Comparison of ENCODE assay signal across 15 cellular contexts in the genomic region with DNA sequence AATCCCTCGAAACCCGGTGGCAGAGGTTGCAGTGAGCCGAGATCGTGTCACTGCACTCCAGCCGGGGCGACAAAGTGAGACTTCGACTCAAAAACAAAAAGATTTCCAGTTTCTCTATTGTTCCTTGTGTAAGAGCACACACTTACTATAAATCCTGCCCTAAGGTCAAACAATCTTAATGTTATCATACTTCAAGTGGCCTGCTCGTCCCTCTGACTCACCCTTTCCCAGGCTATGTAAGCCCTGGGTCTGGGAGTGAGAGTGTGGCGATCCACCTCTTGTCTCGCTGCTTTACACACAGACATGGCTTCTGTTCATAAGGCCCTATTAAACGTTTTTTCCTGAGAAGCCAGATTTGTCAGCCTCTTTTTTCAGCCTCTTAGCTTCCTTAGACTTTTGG. TPM values are rescaled to one million over a fixed set of nuclear protein-coding genes. Genes with fewer than 3 reads are reported as not detected.
DNase-seq lines count a peak whose midpoint lies in the region; ATAC-seq, FAIRE-seq and TF ChIP-seq lines count a peak whose summit lies in the region.
"Had no signal": no experiment of that assay in that cellular context is flagged by ENCODE, and none has a peak within 500 bp of the region (broad histone marks: within the 10 kb centered on the region; RNA-seq: fewer than 3 reads in every experiment).

No MANE protein-coding gene starts in this region.

- no peak for ATAC-seq in K562
- ATAC-seq in left lung = peak; percentile 65
- ATAC-seq in HG03565 (IDR thresholded peaks at IDR 0.05; ENCODE audit: unreplicated experiment) = no peak
- no peak for ATAC-seq in activated naive CD4-positive, alpha-beta T cell treated with anti-CD3 and anti-CD28 coated beads, Interleukin-2, amount 50 U/mL, for 72 hours
- no peak for ATAC-seq in HG03342 (IDR thresholded peaks at IDR 0.05; ENCODE audit: unreplicated experiment)
- ATAC-seq: gastroesophageal sphincter had no signal

- H3K27me3 ChIP-seq in K562 (ENCODE audit: control insufficient read depth in 2 of 2, insufficient read depth in 2 of 2, low read length in 2 of 2) (peaks cover 0 to 2% of the 10 kb centered on the region in 2 experiments; a peak in 2 of 5 replicates), left lung (no peaks in the 10 kb centered on the region)
- H3K27me3 ChIP-seq: gastroesophageal sphincter had no signal

- FAIRE-seq in K562 (lab: Jason Lieb, UNC) = no peak
- FAIRE-seq: colon had no signal

- H3K36me3 ChIP-seq in K562 (ENCODE audit: control insufficient read depth, insufficient read depth, low read length) = no peaks in the 10 kb centered on the region
- no peaks in the 10 kb centered on the region for H3K36me3 ChIP-seq in left lung
- H3K36me3 ChIP-seq: gastroesophageal sphincter had no signal

- TF ChIP-seq RAD21 in K562 (CRISPR knock-in tag; conservative IDR thresholded peaks at IDR 0.05 in 1 of 2, IDR thresholded peaks at IDR 0.05 in 1 of 2) = no peak

- no peaks in the 10 kb centered on the region for H3K9me3 Mint-ChIP-seq in activated naive CD4-positive, alpha-beta T cell treated with anti-CD3 and anti-CD28 coated beads, Interleukin-2, amount 50 U/mL, for 72 hours
- H3K9me3 Mint-ChIP-seq: activated CD4-positive, alpha-beta memory T cell treated with anti-CD3 and anti-CD28 coated beads for 36 hours had no signal

- no peak overlapping the region for H3K4me3 ChIP-seq in K562
- no peak overlapping the region for H3K4me3 ChIP-seq in left lung
- H3K4me3 ChIP-seq: gastroesophageal sphincter had no signal

- no TSS peak for BruUV-seq in K562 (replicated peaks; lab: Mats Ljungman, UMichigan)

- no peak overlapping the region for H3K4me2 ChIP-seq in K562 (ENCODE audit: insufficient read depth, low read length)

- no peak for TF ChIP-seq CTCF in K562 (IDR thresholded peaks at IDR 0.05 in 2 of 3, conservative IDR thresholded peaks at IDR 0.05 in 1 of 3; ENCODE audit: insufficient read depth in 2 of 3, low read depth in 1 of 3, low read length in 3 of 3)
- TF ChIP-seq CTCF in left lung (IDR thresholded peaks at IDR 0.05) = no peak

- no peaks in the 10 kb centered on the region for H3K9me3 ChIP-seq in K562 (replicated peaks; ENCODE audit: control insufficient read depth, insufficient read depth, low read depth, low read length)
- H3K9me3 ChIP-seq in left lung = no peaks in the 10 kb centered on the region
- H3K9me3 ChIP-seq: gastroesophageal sphincter had no signal

- DNase-seq in AG08395 (ENCODE audit: low spot score) (peak; percentile 80), HCEC 1CT (peak; percentile 32), K562 (ENCODE audit: extremely low read depth in 1 of 4, low spot score in 3 of 4) (no peak), left lung (no peak)
- no peak for DNase-seq in activated CD8-positive, alpha-beta memory T cell treated with anti-CD3 and anti-CD28 coated beads, Interleukin-2, amount 50 U/mL, for 4 hours
- no peak for DNase-seq in activated naive CD4-positive, alpha-beta T cell treated with anti-CD3 and anti-CD28 coated beads, Interleukin-2, amount 50 U/mL, for 72 hours (ENCODE audit: low spot score in 2 of 2)
- DNase-seq: activated CD4-positive, alpha-beta memory T cell treated with anti-CD3 and anti-CD28 coated beads for 36 hours; activated gamma-delta T cell; MM.1S; NCI-H2227 treated with DMSO at 0.1 percent for 48 hours had no signal

- no peaks in the 10 kb centered on the region for H3K36me3 Mint-ChIP-seq in activated naive CD4-positive, alpha-beta T cell treated with anti-CD3 and anti-CD28 coated beads, Interleukin-2, amount 50 U/mL, for 72 hours
- H3K36me3 Mint-ChIP-seq: activated CD4-positive, alpha-beta memory T cell treated with anti-CD3 and anti-CD28 coated beads for 36 hours had no signal

- no peak overlapping the region for H2AFZ ChIP-seq in K562 (ENCODE audit: low read depth, low read length)

- no peak overlapping the region for H3K27ac Mint-ChIP-seq in activated naive CD4-positive, alpha-beta T cell treated with anti-CD3 and anti-CD28 coated beads, Interleukin-2, amount 50 U/mL, for 72 hours
- H3K27ac Mint-ChIP-seq: activated CD4-positive, alpha-beta memory T cell treated with anti-CD3 and anti-CD28 coated beads for 36 hours; B cell had no signal

- H3K9ac ChIP-seq in K562 (ENCODE audit: insufficient read depth in 1 of 2, low read depth in 2 of 2, low read length in 2 of 2) = no peak overlapping the region

- CTCF ChIA-PET in K562 (lab: Yijun Ruan, JAX; ENCODE audit: low intra/inter-chr PET ratio) = no interaction called here

- in situ Hi-C loops in K562 (cut with MboI) = no loop called here

- TF ChIP-seq EP300 in K562 (IDR thresholded peaks at IDR 0.05; ENCODE audit: low read length) = no peak

- H3K79me2 ChIP-seq in K562 (ENCODE audit: control insufficient read depth, insufficient read depth, low read length) = no peaks in the 10 kb centered on the region

- POLR2A ChIA-PET in K562 (lab: Yijun Ruan, JAX) = interaction anchor here (0.6 kb wide), 1 partner anchor 130 kb away, joined by 3 read pairs; a partner anchor contains a TSS

- no peak for TF ChIP-seq POLR2A in K562 (conservative IDR thresholded peaks at IDR 0.05)

- WGBS in K562 (ENCODE audit: insufficient coverage, low coverage, missing lambda C conversion rate) = 57% methylated on average over 8 of the region's 11 CpGs

- no peak overlapping the region for H3K27ac ChIP-seq in K562 (ENCODE audit: extremely low read depth, low read depth, low read length)
- H3K27ac ChIP-seq in left lung = no peak overlapping the region

- H3K9me1 ChIP-seq in K562 (ENCODE audit: control insufficient read depth, insufficient read depth, low read length) = no peaks in the 10 kb centered on the region

- H3K4me1 ChIP-seq in K562 (replicated peaks in 1 of 2; ENCODE audit: control insufficient read depth in 2 of 2, insufficient read depth in 2 of 2, low read length in 2 of 2) (peaks cover 0 to 3% of the 10 kb centered on the region in 2 experiments; a peak in 1 of 5 replicates), left lung (peaks cover 5 to 20% of the 10 kb centered on the region in 2 donors)

- no peaks in the 10 kb centered on the region for H4K20me1 ChIP-seq in K562 (replicated peaks; ENCODE audit: control insufficient read depth, insufficient read depth, low read length)

- intact Hi-C loops in K562 (cut with micrococcal nuclease) (no loop called here), left lung (cut with DNase I) (no loop called here)

TF ChIP-seq in K562, 482 proteins besides CTCF, POLR2A, EP300 and RAD21:
- peak; percentile 50; the same call in 1 of the 2 replicates for TF ChIP-seq FOSL1 (tag; conservative IDR thresholded peaks at IDR 0.05)
- TF ChIP-seq, protein P1, sequence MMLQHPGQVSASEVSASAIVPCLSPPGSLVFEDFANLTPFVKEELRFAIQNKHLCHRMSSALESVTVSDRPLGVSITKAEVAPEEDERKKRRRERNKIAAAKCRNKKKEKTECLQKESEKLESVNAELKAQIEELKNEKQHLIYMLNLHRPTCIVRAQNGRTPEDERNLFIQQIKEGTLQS (IDR thresholded peaks at IDR 0.05) = 0 out of 2 replicates have a peak, but pooled peaks have one; percentile 22
- TF ChIP-seq, protein P1 (CRISPR knock-in tag; conservative IDR thresholded peaks at IDR 0.05) = no peak
- TF ChIP-seq KDM1A (IDR thresholded peaks at IDR 0.05) = peak; percentile 68 to 79; a peak in 3 of 4 replicates
- no peak for TF ChIP-seq PHTF2 (CRISPR knock-in tag; IDR thresholded peaks at IDR 0.05)
- 0 out of 2 replicates have a peak, but pooled peaks have one; percentile 7 for TF ChIP-seq JUN (IDR thresholded peaks at IDR 0.05; ENCODE audit: borderline replicate concordance, low read depth, low read length)
- no peak for TF ChIP-seq JUN (CRISPR knock-in tag; IDR thresholded peaks at IDR 0.05; ENCODE audit: borderline replicate concordance)
- no peak for TF ChIP-seq ZNF133 (CRISPR knock-in tag; IDR thresholded peaks at IDR 0.05)
- 0 out of 2 replicates have a peak, but pooled peaks have one; percentile 7 for TF ChIP-seq JUND (IDR thresholded peaks at IDR 0.05; ENCODE audit: borderline replicate concordance, low read depth, low read length)
- TF ChIP-seq JUND (tag; IDR thresholded peaks at IDR 0.05; ENCODE audit: borderline replicate concordance, low read depth, low read length) = no peak; the same call in 2 of the 3 replicates

RNA-seq across cellular contexts. Expression of a gene that starts 24.4 kb away (rescaled TPM):
- total RNA-seq in K562 (2011; cell fraction: chromatin; rRNA removed; ENCODE audit: low replicate concordance) = 1.2 TPM in 1 of 2 replicates, not detected in the other
- 1.0 TPM in 1 of 2 replicates, not detected in the other for total RNA-seq in K562 (2011; cell fraction: nucleolus; rRNA removed)
- not detected in 2 replicates for total RNA-seq in K562 (2011; cell fraction: nucleoplasm; rRNA removed)
- not detected in 2 replicates for total RNA-seq in K562 (2014; rRNA removed)
- total RNA-seq in K562 (2014; rRNA removed; fragmentation: Illumina TruSeq; extraction: Trizol) = not detected in 2 replicates
- not detected in 2 replicates for total RNA-seq in K562 (2015; rRNA removed; fragmentation: Illumina TruSeq; extraction: Trizol)
- total RNA-seq in K562 (2021) = 0.11 TPM in 1 of 2 replicates, not detected in the other
- 0.07 and 0.27 TPM in 2 replicates for polyA plus RNA-seq in K562 (2011; rRNA removed)
- polyA plus RNA-seq in K562 (2011; cell fraction: cytosol; rRNA removed) = 0.21 and 0.58 TPM in 2 replicates
- polyA plus RNA-seq in K562 (2011; cell fraction: nucleus; rRNA removed) = 0.06 and 0.17 TPM in 2 replicates
- polyA plus RNA-seq in K562 (2012) = not detected in 2 replicates
- polyA plus RNA-seq in K562 (2014; fragmentation: Illumina TruSeq; extraction: Trizol) = not detected in 2 replicates
- not detected for polyA plus RNA-seq in K562 (2014; fragmentation: Nextera tagmentation; extraction: Ambion mirVana)
- not detected in 2 replicates for polyA plus RNA-seq in K562 (2014; rRNA removed)
- polyA minus RNA-seq in K562 (2011; rRNA and poly(A)+ RNA removed) = 0.09 TPM in 1 of 2 replicates, not detected in the other
- polyA minus RNA-seq in K562 (2011; cell fraction: cytosol; rRNA and poly(A)+ RNA removed) = not detected in 2 replicates
- polyA minus RNA-seq in K562 (2011; cell fraction: nucleus; rRNA and poly(A)+ RNA removed) = 0.11 and 0.40 TPM in 2 replicates
- total RNA-seq in left lung = 10 to 100 TPM; 11.2 to 21.3 TPM
- under 1 TPM in 1 of 2 donors, not detected in 1; 0.16 TPM for total RNA-seq in activated naive CD4-positive, alpha-beta T cell treated with anti-CD3 and anti-CD28 coated beads, Interleukin-2, amount 50 U/mL, for 72 hours
- total RNA-seq: activated CD4-positive, alpha-beta memory T cell treated with anti-CD3 and anti-CD28 coated beads for 36 hours had no signal

Comparison
In these comparisons a context has a peak if more than half of its experiments do, and no peak if none do; other contexts are left out.
1. DNase-seq: peak in AG08395 (single experiment) and HCEC 1CT (single experiment); none in K562 (0 of 4), left lung (0 of 2), activated CD8-positive, alpha-beta memory T cell treated with anti-CD3 and anti-CD28 coated beads, Interleukin-2, amount 50 U/mL, for 4 hours (single experiment) and activated naive CD4-positive, alpha-beta T cell treated with anti-CD3 and anti-CD28 coated beads, Interleukin-2, amount 50 U/mL, for 72 hours (0 of 2).
2. RNA of a gene that starts 24.4 kb away (total RNA-seq): 11.2 to 21.3 TPM in left lung; 0.16 TPM in activated naive CD4-positive, alpha-beta T cell treated with anti-CD3 and anti-CD28 coated beads, Interleukin-2, amount 50 U/mL, for 72 hours and 0.11 to 1.2 TPM in K562; every median in the first group is over 4 times any median in the second.